ENCODE assay signal across 8 cellular contexts in genomic region chr15:84570164-84570692, GRCh38. TPM values are rescaled to one million over a fixed set of nuclear protein-coding genes. Genes with fewer than 3 reads are reported as not detected.
DNase-seq lines count a peak whose midpoint lies in the region; ATAC-seq and TF ChIP-seq lines count a peak whose summit lies in the region.

No MANE protein-coding gene starts in this region.

- H3K9me3 Mint-ChIP-seq in CD8-positive, alpha-beta memory T cell: peaks cover 0 to 2% (median 0%) of the 10 kb centered on the region in 5 donors
- H3K9me3 Mint-ChIP-seq in WTC11: no peaks in the 10 kb centered on the region

- H3K4me1 Mint-ChIP-seq in CD8-positive, alpha-beta memory T cell: peaks cover 9 to 23% (median 13%) of the 10 kb centered on the region in 3 donors
- peaks cover 11% of the 10 kb centered on the region for H3K4me1 Mint-ChIP-seq in WTC11

- peaks cover 0 to 2% (median 2%) of the 10 kb centered on the region in 3 donors for H3K36me3 Mint-ChIP-seq in CD8-positive, alpha-beta memory T cell
- H3K36me3 Mint-ChIP-seq in WTC11: no peaks in the 10 kb centered on the region

- no peaks in the 10 kb centered on the region for H3K36me3 ChIP-seq in CD8-positive, alpha-beta memory T cell (ENCODE audit: insufficient read depth, low read length)
- no peaks in the 10 kb centered on the region for H3K36me3 ChIP-seq in kidney epithelial cell (ENCODE audit: control insufficient read depth, insufficient read depth, low read length)

- peak overlapping the region; percentile 72 to 97 (median 86) for H3K27ac Mint-ChIP-seq in CD8-positive, alpha-beta memory T cell
- no peak overlapping the region for H3K27ac Mint-ChIP-seq in WTC11

- TF ChIP-seq CTCF in WTC11 (IDR thresholded peaks at IDR 0.05) (no peak), kidney epithelial cell (IDR thresholded peaks at IDR 0.05; ENCODE audit: insufficient read depth, low read length, poor library complexity, severe bottlenecking) (no peak)

- TF ChIP-seq POLR2A in GM18505 (IDR thresholded peaks at IDR 0.05; ENCODE audit: borderline replicate concordance, extremely low read depth, insufficient read depth, insufficient read length): no peak

- H3K4me3 ChIP-seq in CD8-positive, alpha-beta memory T cell (ENCODE audit: low read length): peak overlapping the region; percentile 66
- H3K4me3 ChIP-seq in kidney epithelial cell (ENCODE audit: low read depth, low read length): peak overlapping the region; percentile 56

- no peaks in the 10 kb centered on the region for H3K9me3 ChIP-seq in CD8-positive, alpha-beta memory T cell (ENCODE audit: low read length)

- H3K27me3 ChIP-seq in CD8-positive, alpha-beta memory T cell (ENCODE audit: insufficient read depth, low read length, poor library complexity, severe bottlenecking): no peaks in the 10 kb centered on the region
- H3K27me3 ChIP-seq in kidney epithelial cell (ENCODE audit: control insufficient read depth, insufficient read depth, low read length): no peaks in the 10 kb centered on the region

- DNase-seq in CD8-positive, alpha-beta memory T cell: peak; percentile 37 to 69 (median 42)
- peak; percentile 45 for DNase-seq in WTC11 (ENCODE audit: low spot score)
- peak in 16 of 61 donors; percentile 14 to 59 (median 38) for DNase-seq in caudate nucleus (lab: John Stamatoyannopoulos, UW)
- DNase-seq in kidney epithelial cell (ENCODE audit: low read depth): no peak
- peak; percentile 46 for DNase-seq in stimulated activated CD4-positive, alpha-beta T cell treated with anti-CD3 and anti-CD28 coated beads, Interleukin-1b, Interleukin-23, amount 100 ng/mL, for 48 hours

- peaks cover 4% of the 10 kb centered on the region for H3K4me1 ChIP-seq in CD8-positive, alpha-beta memory T cell (ENCODE audit: insufficient read depth, low read length)

- H3K27ac ChIP-seq in CD8-positive, alpha-beta memory T cell (ENCODE audit: low read depth, low read length): peak overlapping the region; percentile 67
- peak overlapping the region; percentile 58 for H3K27ac ChIP-seq in caudate nucleus (ENCODE audit: low read depth, low read length)

- POLR2A ChIA-PET in CD8-positive, alpha-beta memory T cell (lab: Charles Lee): no interaction called here
- POLR2A ChIA-PET in WTC11 (lab: Charles Lee): interaction anchor here (0.8 kb wide), 1 partner anchor 409 kb away, joined by 3 read pairs; no protein-coding TSS in a partner anchor

- H3K4me3 Mint-ChIP-seq in CD8-positive, alpha-beta memory T cell: peak overlapping the region; percentile 85 to 93 (median 88)
- H3K4me3 Mint-ChIP-seq in WTC11: peak overlapping the region; percentile 82

- ATAC-seq in HG03095 (IDR thresholded peaks at IDR 0.05; ENCODE audit: unreplicated experiment) (peak; percentile 63), WTC11 (peak; percentile 40), HG03571 (IDR thresholded peaks at IDR 0.05; ENCODE audit: unreplicated experiment) (no peak), GM18505 (IDR thresholded peaks at IDR 0.05; ENCODE audit: unreplicated experiment) (no peak)

- CTCF ChIA-PET in CD8-positive, alpha-beta memory T cell (lab: Charles Lee): interaction anchor here (1.0 to 2.9 kb wide), 10 partner anchors 11 to 411 kb away, joined by 3 to 21 read pairs (median 4); partner anchors contain the start of gene PDE8A
- CTCF ChIA-PET in WTC11 (lab: Charles Lee): interaction anchor here (0.7 to 3.2 kb wide), 33 partner anchors 9 to 571 kb away, joined by 3 to 76 read pairs (median 4); partner anchors contain the start of genes ALPK3, SEC11A, WDR73 and ZSCAN2

- H3K27me3 Mint-ChIP-seq in CD8-positive, alpha-beta memory T cell: no peaks in the 10 kb centered on the region
- H3K27me3 Mint-ChIP-seq in WTC11 (ENCODE audit: low read depth): no peaks in the 10 kb centered on the region; the same call in 1 of the 2 replicates

TF ChIP-seq in WTC11, 78 proteins besides CTCF, POLR2A, EP300 and RAD21:
- TF ChIP-seq, protein P1, sequence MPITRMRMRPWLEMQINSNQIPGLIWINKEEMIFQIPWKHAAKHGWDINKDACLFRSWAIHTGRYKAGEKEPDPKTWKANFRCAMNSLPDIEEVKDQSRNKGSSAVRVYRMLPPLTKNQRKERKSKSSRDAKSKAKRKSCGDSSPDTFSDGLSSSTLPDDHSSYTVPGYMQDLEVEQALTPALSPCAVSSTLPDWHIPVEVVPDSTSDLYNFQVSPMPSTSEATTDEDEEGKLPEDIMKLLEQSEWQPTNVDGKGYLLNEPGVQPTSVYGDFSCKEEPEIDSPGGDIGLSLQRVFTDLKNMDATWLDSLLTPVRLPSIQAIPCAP (CRISPR knock-in tag; IDR thresholded peaks at IDR 0.05): no peak
- TF ChIP-seq MAX (CRISPR knock-in tag; IDR thresholded peaks at IDR 0.05): 0 out of 2 replicates have a peak, but pooled peaks have one; percentile 10

RNA-seq across cellular contexts. Expression of gene ZSCAN2, which starts 30.6 kb away (rescaled TPM):
- total RNA-seq in CD8-positive, alpha-beta memory T cell: 10 to 100 TPM; 13.5 to 14.3 TPM
- 6.0 TPM for polyA plus RNA-seq in CD8-positive, alpha-beta memory T cell
- total RNA-seq in WTC11 (2021): 39.6 to 51.9 TPM (median 44.4 TPM) in 3 replicates
- 26.4 and 26.6 TPM in 2 replicates for total RNA-seq in kidney epithelial cell

Comparison
In these comparisons a context has a peak if more than half of its experiments do, and no peak if none do; other contexts are left out.
1. ATAC-seq: peak in HG03095 (single experiment) and WTC11 (single experiment); none in HG03571 (single experiment) and GM18505 (single experiment).